ENCODE assay signal across 24 cellular contexts in the genomic region with DNA sequence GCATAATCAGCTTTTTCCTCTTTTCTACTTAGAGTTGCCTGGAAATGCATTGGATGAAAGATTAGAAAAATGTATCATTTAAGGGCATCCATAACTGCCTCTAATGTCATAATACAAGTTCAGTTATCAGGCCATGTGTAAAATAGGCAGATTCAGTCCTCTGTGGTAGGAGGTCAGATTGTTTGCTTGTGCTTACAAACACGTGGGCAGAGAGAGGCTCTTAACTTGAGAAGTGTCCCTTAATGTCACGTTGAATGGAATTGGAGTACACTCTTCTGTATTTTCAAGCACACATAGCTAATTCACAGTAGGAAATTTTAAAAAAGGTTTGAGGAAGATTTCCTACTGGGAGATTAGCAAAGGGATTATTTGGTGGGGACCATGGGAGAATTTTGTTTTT.
DNase-seq lines count a peak whose midpoint lies in the region; ATAC-seq, FAIRE-seq and TF ChIP-seq lines count a peak whose summit lies in the region.
"Had no signal": no experiment of that assay in that cellular context is flagged by ENCODE, and none has a peak within 500 bp of the region (broad histone marks: within the 10 kb centered on the region; RNA-seq: fewer than 3 reads in every experiment).

No MANE protein-coding gene starts in this region.

- H3K4me3 ChIP-seq in neural cell (ENCODE audit: low read length), result no peak overlapping the region
- H3K4me3 ChIP-seq: GM23248, SJCRH30 had no signal

- H3K9me3 ChIP-seq in neural cell (ENCODE audit: low read length), result no peaks in the 10 kb centered on the region
- H3K9me3 ChIP-seq: SJCRH30 had no signal

- TF ChIP-seq CTCF in neural cell (IDR thresholded peaks at IDR 0.05; ENCODE audit: poor library complexity, severe bottlenecking), result no peak

- intact Hi-C loops in left colon (cut with DNase I, micrococcal nuclease), result no loop called here

- DNase-seq in DMS53 treated with DMSO at 0.1 percent for 48 hours (lab: John Stamatoyannopoulos, UW; ENCODE audit: unreplicated experiment) (peak; percentile 63), NCI-H187 treated with DMSO at 0.1 percent for 48 hours (lab: John Stamatoyannopoulos, UW) (peak; percentile 85), NCI-H510A (lab: John Stamatoyannopoulos, UW) (peak; percentile 24), RCC 7860 (ENCODE audit: low spot score) (no peak), left colon (no peak), NCI-H1694 treated with DMSO at 0.1 percent for 48 hours (lab: John Stamatoyannopoulos, UW) (no peak)
- DNase-seq: AML-193; C1 segment of cervical spinal cord; CD8-positive, alpha-beta T cell; EL; GF-D8; GM23248; H9; KBM-7; MM.1S; NCI-H1048; NCI-H446; NCI-H69; NK-92 treated with Interleukin-12 subunit alpha and Interleukin-12 subunit beta, amount 100 ng/mL, for 24 hours; SJCRH30; T-cell had no signal

- no peak for FAIRE-seq in RCC 7860 (lab: Jason Lieb, UNC)
- FAIRE-seq: HepG2 had no signal

- H3K79me2 ChIP-seq in neural cell (replicated peaks; ENCODE audit: insufficient read depth, low read length), result no peaks in the 10 kb centered on the region

- H3K9me2 ChIP-seq in neural cell (ENCODE audit: insufficient read depth, low read length), result no peaks in the 10 kb centered on the region

- H3F3A ChIP-seq in neural cell (ENCODE audit: insufficient read depth, low read length, poor library complexity, severe bottlenecking), result no peaks in the 10 kb centered on the region

- H3K27me3 ChIP-seq in neural cell (ENCODE audit: insufficient read depth, low read depth, low read length), result no peaks in the 10 kb centered on the region
- H3K27me3 ChIP-seq: SJCRH30 had no signal

- H3K9ac ChIP-seq in neural cell (ENCODE audit: low read length), result no peak overlapping the region
- H3K9ac ChIP-seq: GM23248 had no signal

- H2AFZ ChIP-seq in neural cell (ENCODE audit: low read depth, low read length), result no peak overlapping the region
- H2AFZ ChIP-seq: GM23248 had no signal

- no peaks in the 10 kb centered on the region for H4K20me1 ChIP-seq in neural cell (ENCODE audit: insufficient read depth)

- TF ChIP-seq EP300 in neural cell (conservative IDR thresholded peaks at IDR 0.05; ENCODE audit: poor library complexity, severe bottlenecking), result no peak

- no peak for TF ChIP-seq RAD21 in neural cell (conservative IDR thresholded peaks at IDR 0.05)

- no peak overlapping the region for H3K27ac ChIP-seq in neural cell (ENCODE audit: low read length)
- H3K27ac ChIP-seq: GM23248, HL-60, SJCRH30 had no signal

- ATAC-seq in left colon, result no peak
- ATAC-seq: CD8-positive, alpha-beta T cell; HepG2; T-cell had no signal

- peak overlapping the region; percentile 14 for H3K4me2 ChIP-seq in neural cell (ENCODE audit: low read length)

- no peaks in the 10 kb centered on the region for H3K36me3 ChIP-seq in neural cell (ENCODE audit: insufficient read depth, low read length)
- H3K36me3 ChIP-seq: SJCRH30 had no signal

TF ChIP-seq in neural cell, 6 proteins besides CTCF, POLR2A, EP300 and RAD21:
- TF ChIP-seq TAF1 (IDR thresholded peaks at IDR 0.05; ENCODE audit: low read depth) (no peak), MXI1 (conservative IDR thresholded peaks at IDR 0.05; ENCODE audit: poor library complexity, severe bottlenecking) (no peak), SMC3 (conservative IDR thresholded peaks at IDR 0.05; ENCODE audit: poor library complexity) (no peak), EZH2 (IDR thresholded peaks at IDR 0.05; ENCODE audit: borderline replicate concordance, insufficient read depth, low read length, poor library complexity, severe bottlenecking) (no peak), POLR2AphosphoS5 (IDR thresholded peaks at IDR 0.05) (no peak)
- TF ChIP-seq, protein P1, sequence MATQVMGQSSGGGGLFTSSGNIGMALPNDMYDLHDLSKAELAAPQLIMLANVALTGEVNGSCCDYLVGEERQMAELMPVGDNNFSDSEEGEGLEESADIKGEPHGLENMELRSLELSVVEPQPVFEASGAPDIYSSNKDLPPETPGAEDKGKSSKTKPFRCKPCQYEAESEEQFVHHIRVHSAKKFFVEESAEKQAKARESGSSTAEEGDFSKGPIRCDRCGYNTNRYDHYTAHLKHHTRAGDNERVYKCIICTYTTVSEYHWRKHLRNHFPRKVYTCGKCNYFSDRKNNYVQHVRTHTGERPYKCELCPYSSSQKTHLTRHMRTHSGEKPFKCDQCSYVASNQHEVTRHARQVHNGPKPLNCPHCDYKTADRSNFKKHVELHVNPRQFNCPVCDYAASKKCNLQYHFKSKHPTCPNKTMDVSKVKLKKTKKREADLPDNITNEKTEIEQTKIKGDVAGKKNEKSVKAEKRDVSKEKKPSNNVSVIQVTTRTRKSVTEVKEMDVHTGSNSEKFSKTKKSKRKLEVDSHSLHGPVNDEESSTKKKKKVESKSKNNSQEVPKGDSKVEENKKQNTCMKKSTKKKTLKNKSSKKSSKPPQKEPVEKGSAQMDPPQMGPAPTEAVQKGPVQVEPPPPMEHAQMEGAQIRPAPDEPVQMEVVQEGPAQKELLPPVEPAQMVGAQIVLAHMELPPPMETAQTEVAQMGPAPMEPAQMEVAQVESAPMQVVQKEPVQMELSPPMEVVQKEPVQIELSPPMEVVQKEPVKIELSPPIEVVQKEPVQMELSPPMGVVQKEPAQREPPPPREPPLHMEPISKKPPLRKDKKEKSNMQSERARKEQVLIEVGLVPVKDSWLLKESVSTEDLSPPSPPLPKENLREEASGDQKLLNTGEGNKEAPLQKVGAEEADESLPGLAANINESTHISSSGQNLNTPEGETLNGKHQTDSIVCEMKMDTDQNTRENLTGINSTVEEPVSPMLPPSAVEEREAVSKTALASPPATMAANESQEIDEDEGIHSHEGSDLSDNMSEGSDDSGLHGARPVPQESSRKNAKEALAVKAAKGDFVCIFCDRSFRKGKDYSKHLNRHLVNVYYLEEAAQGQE (IDR thresholded peaks at IDR 0.05; ENCODE audit: borderline replicate concordance), result no peak

Comparison
In these comparisons a context has a peak if more than half of its experiments do, and no peak if none do; other contexts are left out.
1. DNase-seq: peak in DMS53 treated with DMSO at 0.1 percent for 48 hours (single experiment), NCI-H187 treated with DMSO at 0.1 percent for 48 hours (single experiment) and NCI-H510A (single experiment); none in RCC 7860 (single experiment), left colon (0 of 2) and NCI-H1694 treated with DMSO at 0.1 percent for 48 hours (single experiment).